Comparison of ENCODE assay signal across 27 cellular contexts in the genomic region with DNA sequence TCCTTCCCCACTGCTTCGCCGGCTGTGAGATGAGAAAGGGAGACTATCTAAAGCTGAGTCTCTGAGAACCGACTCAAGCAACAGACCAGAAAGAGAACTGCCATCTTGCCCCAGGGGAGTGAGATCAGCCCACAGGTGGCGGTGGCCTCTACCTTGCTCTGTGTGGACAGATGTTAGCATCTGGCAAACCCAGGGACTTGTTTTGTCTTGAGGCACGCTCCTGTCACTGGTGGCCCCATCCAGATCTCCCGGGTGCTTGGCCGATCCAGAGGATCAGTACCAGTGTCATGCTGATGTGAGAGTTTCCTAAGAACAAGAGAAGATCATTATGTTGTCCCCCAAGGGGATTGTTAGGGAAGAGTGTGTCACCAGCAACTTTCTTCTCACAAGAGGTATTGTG.
"Had no signal": no experiment of that assay in that cellular context is flagged by ENCODE, and none has a peak within 500 bp of the region (broad histone marks: within the 10 kb centered on the region; RNA-seq: fewer than 3 reads in every experiment).

No MANE protein-coding gene starts in this region.

- H3K27me3 Mint-ChIP-seq: dendritic cell treated with granulocyte-macrophage colony-stimulating factor and Interleukin-4, amounts not matched to agents 40 ng/mL and 50 ng/mL, for 4 days had no signal

- H3K4me2 ChIP-seq: hepatocyte had no signal

- H3K4me3 Mint-ChIP-seq: dendritic cell treated with granulocyte-macrophage colony-stimulating factor and Interleukin-4, amounts not matched to agents 40 ng/mL and 50 ng/mL, for 4 days; effector memory CD8-positive, alpha-beta T cell; endodermal cell; mesothelial cell of epicardium; naive B cell had no signal

- H3K36me3 ChIP-seq: colonic mucosa, esophagus squamous epithelium, gastrocnemius medialis, heart left ventricle, left lung, lower lobe of right lung had no signal

- DNase-seq: colonic mucosa; cortex of kidney; effector CD8-positive, alpha-beta T cell; effector memory CD8-positive, alpha-beta T cell; endodermal cell; erythroblast; esophagus squamous epithelium; foreskin fibroblast; foreskin melanocyte; gastrocnemius medialis; heart left ventricle; hypothalamus; left cardiac atrium; left lung; left ventricle myocardium superior; lower lobe of right lung; mesenchymal stem cell; mucosa of descending colon; naive B cell had no signal

- H2AFZ ChIP-seq: hepatocyte had no signal

- H3K4me1 Mint-ChIP-seq: endodermal cell, mesothelial cell of epicardium, naive B cell had no signal

- ATAC-seq: effector memory CD8-positive, alpha-beta T cell; esophagus mucosa; gastrocnemius medialis; heart left ventricle; left cardiac atrium; left lung; left ventricle myocardium superior; lower lobe of right lung; mucosa of descending colon had no signal

- H3K79me2 ChIP-seq: hepatocyte had no signal

- H3K9me3 Mint-ChIP-seq: dendritic cell treated with granulocyte-macrophage colony-stimulating factor and Interleukin-4, amounts not matched to agents 40 ng/mL and 50 ng/mL, for 4 days; effector memory CD8-positive, alpha-beta T cell; endodermal cell; mesothelial cell of epicardium had no signal

- H3K27me3 ChIP-seq: colonic mucosa, gastrocnemius medialis, left lung had no signal

- H3K9me3 ChIP-seq: colonic mucosa, esophagus squamous epithelium, gastrocnemius medialis, heart left ventricle, left lung, lower lobe of right lung, mucosa of descending colon had no signal

- H3K4me1 ChIP-seq: colonic mucosa, esophagus squamous epithelium, gastrocnemius medialis, heart left ventricle, left lung, lower lobe of right lung had no signal

- H3K36me3 Mint-ChIP-seq: mesothelial cell of epicardium had no signal

- H3K27ac ChIP-seq: colonic mucosa, epithelial cell of prostate, esophagus squamous epithelium, gastrocnemius medialis, heart left ventricle, hepatocyte, left lung, lower lobe of right lung had no signal

- H3K27ac Mint-ChIP-seq: dendritic cell treated with granulocyte-macrophage colony-stimulating factor and Interleukin-4, amounts not matched to agents 40 ng/mL and 50 ng/mL, for 4 days; effector memory CD8-positive, alpha-beta T cell; endodermal cell; mesothelial cell of epicardium had no signal

- FAIRE-seq: endometrium, islet of Langerhans, keratinocyte had no signal

- H3K4me3 ChIP-seq: colonic mucosa, esophagus squamous epithelium, gastrocnemius medialis, heart left ventricle, hepatocyte, left lung, lower lobe of right lung, mucosa of descending colon had no signal
